21 cellular contexts compared by ENCODE assay signal in the genomic region with DNA sequence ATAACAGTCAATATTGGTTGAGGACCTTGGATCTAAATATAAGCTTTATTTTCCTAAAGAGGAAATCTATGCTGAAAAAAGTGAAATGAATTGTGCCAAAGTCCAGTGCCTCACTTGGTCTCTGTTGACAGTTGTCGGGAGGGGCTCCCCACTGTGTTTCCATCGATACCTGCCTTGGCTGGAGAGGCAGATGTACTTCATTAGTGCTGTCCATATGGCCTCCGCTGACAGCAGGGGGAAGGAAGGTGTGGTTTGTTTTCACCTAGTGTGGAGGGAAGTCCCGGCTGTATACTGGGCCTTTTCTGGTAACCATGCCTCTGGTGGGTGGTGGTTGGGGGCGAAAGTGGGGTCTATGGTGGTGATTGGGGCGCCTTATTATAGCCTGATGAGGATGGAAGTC. TPM values are rescaled to one million over a fixed set of nuclear protein-coding genes. Genes with fewer than 3 reads are reported as not detected.
A peak's percentile ranks its signal among the peaks of the same experiment; 100 is the strongest.
DNase-seq lines count a peak whose midpoint lies in the region; ATAC-seq, FAIRE-seq and TF ChIP-seq lines count a peak whose summit lies in the region.
"Had no signal": no experiment of that assay in that cellular context is flagged by ENCODE, and none has a peak within 500 bp of the region (broad histone marks: within the 10 kb centered on the region; RNA-seq: fewer than 3 reads in every experiment).

No MANE protein-coding gene starts in this region.

- H3K27ac ChIP-seq in CD4-positive, alpha-beta T cell (ENCODE audit: low read depth, low read length), result no peak overlapping the region
- H3K27ac ChIP-seq: C4-2B, cardiac muscle cell, left ventricle myocardium inferior had no signal

- intact Hi-C loops in CD4-positive, alpha-beta T cell (cut with DNase I, micrococcal nuclease), result no loop called here

- no peaks in the 10 kb centered on the region for H3K9me3 ChIP-seq in CD4-positive, alpha-beta T cell (ENCODE audit: control insufficient read depth, low read length)
- H3K9me3 ChIP-seq in T-helper 17 cell (ENCODE audit: control insufficient read depth, low read length, poor library complexity, severe bottlenecking), result no peaks in the 10 kb centered on the region
- H3K9me3 ChIP-seq: left ventricle myocardium inferior had no signal

- no peak for TF ChIP-seq POLR2A in GM12891 (IDR thresholded peaks at IDR 0.05; ENCODE audit: low read depth, low read length)

- no peaks in the 10 kb centered on the region for H3K9me3 Mint-ChIP-seq in CD4-positive, alpha-beta T cell
- no peaks in the 10 kb centered on the region for H3K9me3 Mint-ChIP-seq in activated naive CD4-positive, alpha-beta T cell treated with anti-CD3 and anti-CD28 coated beads, Interleukin-2, amount 50 U/mL, for 72 hours
- no peaks in the 10 kb centered on the region for H3K9me3 Mint-ChIP-seq in T-cell

- no peak overlapping the region for H3K27ac Mint-ChIP-seq in CD4-positive, alpha-beta T cell
- H3K27ac Mint-ChIP-seq in T-helper 17 cell, result peak overlapping the region; percentile 79
- H3K27ac Mint-ChIP-seq in activated naive CD4-positive, alpha-beta T cell treated with anti-CD3 and anti-CD28 coated beads, Interleukin-2, amount 50 U/mL, for 72 hours, result no peak overlapping the region
- H3K27ac Mint-ChIP-seq in T-cell, result no peak overlapping the region

- peaks cover 61% of the 10 kb centered on the region for H3K4me1 Mint-ChIP-seq in CD4-positive, alpha-beta T cell (ENCODE audit: low read depth)
- H3K4me1 Mint-ChIP-seq in T-helper 17 cell (peaks cover 38% of the 10 kb centered on the region), T-cell (peaks cover 61 to 70% (median 63%) of the 10 kb centered on the region in 3 donors)

- DNase-seq in CD4-positive, alpha-beta T cell, result no peak
- no peak for DNase-seq in GM12891 (ENCODE audit: insufficient read length, low spot score)
- no peak for DNase-seq in T-helper 17 cell
- peak; percentile 7 for DNase-seq in left kidney (ENCODE audit: low read depth, low spot score)
- no peak for DNase-seq in RPMI8226
- DNase-seq in activated naive CD4-positive, alpha-beta T cell treated with anti-CD3 and anti-CD28 coated beads, Interleukin-2, amount 50 U/mL, for 72 hours (ENCODE audit: low spot score in 2 of 2), result no peak
- no peak for DNase-seq in T-cell
- DNase-seq in NCI-H2196 (lab: John Stamatoyannopoulos, UW; ENCODE audit: unreplicated experiment), result no peak
- DNase-seq: activated CD4-positive, alpha-beta T cell treated with anti-CD3 and anti-CD28 coated beads, Interleukin-2, amount 50 U/mL, for 1 hour; amniotic stem cell; DND-41; GOT3; left ventricle myocardium inferior; NCI-H2227 treated with DMSO at 0.1 percent for 48 hours; retina; stimulated activated CD8-positive, alpha-beta memory T cell treated with anti-CD3 and anti-CD28 coated beads, Interleukin-4, amount 100 ng/mL, for 48 hours; SW 1271 had no signal

- no peaks in the 10 kb centered on the region for H3K27me3 ChIP-seq in CD4-positive, alpha-beta T cell (ENCODE audit: control insufficient read depth, insufficient read depth, low read length)
- H3K27me3 ChIP-seq: cardiac muscle cell had no signal

- H3K4me3 Mint-ChIP-seq in CD4-positive, alpha-beta T cell, result peak overlapping the region; percentile 7
- H3K4me3 Mint-ChIP-seq in T-helper 17 cell (peak overlapping the region; percentile 19), T-cell (no peak overlapping the region)

- POLR2A ChIA-PET in CD4-positive, alpha-beta T cell (lab: Charles Lee), result interaction anchor here (0.7 kb wide), 1 partner anchor 107 kb away, joined by 3 read pairs; no protein-coding TSS in a partner anchor
- POLR2A ChIA-PET in T-cell (lab: Charles Lee), result interaction anchor here in 1 of 2 donors (1.3 kb wide), 1 partner anchor 43 kb away, joined by 3 read pairs; the partner anchor contains the start of gene CD2AP

- ATAC-seq in CD4-positive, alpha-beta T cell (ENCODE audit: poor library complexity), result no peak
- ATAC-seq in T-helper 17 cell, result no peak
- ATAC-seq in activated naive CD4-positive, alpha-beta T cell treated with anti-CD3 and anti-CD28 coated beads, Interleukin-2, amount 50 U/mL, for 72 hours, result no peak
- no peak for ATAC-seq in T-cell (replicated peaks in 1 of 4)

- no peaks in the 10 kb centered on the region for H3K27me3 Mint-ChIP-seq in CD4-positive, alpha-beta T cell
- H3K27me3 Mint-ChIP-seq in T-helper 17 cell, result no peaks in the 10 kb centered on the region
- no peaks in the 10 kb centered on the region for H3K27me3 Mint-ChIP-seq in T-cell

- FAIRE-seq in GM12891 (lab: Jason Lieb, UNC), result peak; percentile 28
- FAIRE-seq: frontal cortex, GM18507 had no signal

- CTCF ChIA-PET in CD4-positive, alpha-beta T cell (lab: Charles Lee), result interaction anchor here (0.7 kb wide), 1 partner anchor 24 kb away, joined by 3 read pairs; no protein-coding TSS in a partner anchor
- CTCF ChIA-PET in T-cell (lab: Charles Lee), result no interaction called here

- H3K36me3 Mint-ChIP-seq in CD4-positive, alpha-beta T cell (ENCODE audit: low read depth), result peaks cover 22% of the 10 kb centered on the region
- H3K36me3 Mint-ChIP-seq in T-helper 17 cell (ENCODE audit: low read depth) (no peaks in the 10 kb centered on the region), T-cell (peaks cover 15% of the 10 kb centered on the region)
- H3K36me3 Mint-ChIP-seq in activated naive CD4-positive, alpha-beta T cell treated with anti-CD3 and anti-CD28 coated beads, Interleukin-2, amount 50 U/mL, for 72 hours, result peaks cover 0 to 14% of the 10 kb centered on the region in 2 donors

- no peak for TF ChIP-seq CTCF in CD4-positive, alpha-beta T cell (IDR thresholded peaks at IDR 0.05)

TF ChIP-seq in GM12891, 5 proteins besides CTCF, POLR2A, EP300 and RAD21:
- TF ChIP-seq POLR2AphosphoS5 (IDR thresholded peaks at IDR 0.05; ENCODE audit: low read depth, low read length) (no peak), TAF1 (IDR thresholded peaks at IDR 0.05; ENCODE audit: low read depth, low read length) (no peak), POU2F2 (IDR thresholded peaks at IDR 0.05; ENCODE audit: low read depth, low read length) (no peak), PAX5 (IDR thresholded peaks at IDR 0.05; ENCODE audit: insufficient read depth, low read length, severe bottlenecking) (no peak), SPI1 (IDR thresholded peaks at IDR 0.05; ENCODE audit: low read depth, low read length) (no peak)

RNA-seq across cellular contexts. Expression of gene CD2AP, which starts 42.7 kb away (rescaled TPM):
- 10 to 100 TPM; 29.4 to 31.3 TPM for total RNA-seq in CD4-positive, alpha-beta T cell
- polyA plus RNA-seq in GM12891 (2012; ENCODE audit: low read depth, missing spikeins), result 15.7 TPM
- 10 to 100 TPM; 34.4 to 45.3 TPM for total RNA-seq in T-helper 17 cell
- 10 to 100 TPM; 17.9 to 32.6 TPM for total RNA-seq in activated naive CD4-positive, alpha-beta T cell treated with anti-CD3 and anti-CD28 coated beads, Interleukin-2, amount 50 U/mL, for 72 hours
- 10 to 100 TPM; 22.3 to 39.7 (median 23.6) TPM for total RNA-seq in T-cell

Comparison
In these comparisons a context has a peak if more than half of its experiments do, and no peak if none do; other contexts are left out.
1. H3K4me3 Mint-ChIP-seq: peak in CD4-positive, alpha-beta T cell (single experiment) and T-helper 17 cell (single experiment); none in T-cell (0 of 3).